33 cellular contexts compared by ENCODE assay signal in the genomic region with DNA sequence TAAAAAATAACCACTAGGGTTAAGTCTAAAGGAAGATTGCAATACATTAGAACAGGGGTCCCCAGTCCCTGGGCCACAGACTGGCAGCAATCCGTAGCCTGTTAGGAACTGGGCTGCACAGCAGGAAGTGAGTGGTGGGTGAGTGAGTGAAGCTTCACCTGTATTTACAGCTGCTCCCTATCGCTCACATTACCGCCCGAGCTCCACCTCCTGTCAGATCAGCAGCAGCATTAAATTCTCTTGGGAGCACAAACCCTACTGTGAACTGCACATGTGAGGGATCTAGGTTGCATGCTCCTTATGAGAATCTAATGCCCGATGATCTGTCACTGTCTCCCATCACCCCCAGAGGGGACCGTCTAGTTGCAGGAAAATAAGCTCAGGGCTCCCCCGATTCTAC. TPM values are rescaled to one million over a fixed set of nuclear protein-coding genes. Genes with fewer than 3 reads are reported as not detected.
"Had no signal": no experiment of that assay in that cellular context is flagged by ENCODE, and none has a peak within 500 bp of the region (broad histone marks: within the 10 kb centered on the region; RNA-seq: fewer than 3 reads in every experiment).

No MANE protein-coding gene starts in this region.

- ATAC-seq: activated naive CD8-positive, alpha-beta T cell treated with anti-CD3 and anti-CD28 coated beads, Interleukin-2, amount 50 U/mL, for 24 hours had no signal

- H3K4me1 Mint-ChIP-seq: activated CD4-positive, alpha-beta memory T cell treated with anti-CD3 and anti-CD28 coated beads, Interleukin-2, amount 10 ng/mL, durations not matched to agents 7 days and 5 days; activated naive CD4-positive, alpha-beta T cell treated with anti-CD3 and anti-CD28 coated beads, Interleukin-2, amount 10 ng/mL, durations not matched to agents 7 days and 5 days; activated naive CD8-positive, alpha-beta T cell treated with anti-CD3 and anti-CD28 coated beads, Interleukin-2, amount 50 U/mL, for 24 hours had no signal

- FAIRE-seq: RCC 7860 had no signal

- H3K27ac Mint-ChIP-seq: activated CD4-positive, alpha-beta memory T cell treated with anti-CD3 and anti-CD28 coated beads, Interleukin-2, amount 10 ng/mL, durations not matched to agents 7 days and 5 days; activated naive CD4-positive, alpha-beta T cell treated with anti-CD3 and anti-CD28 coated beads, Interleukin-2, amount 10 ng/mL, durations not matched to agents 7 days and 5 days; activated naive CD8-positive, alpha-beta T cell; activated naive CD8-positive, alpha-beta T cell treated with anti-CD3 and anti-CD28 coated beads, Interleukin-2, amount 50 U/mL, for 24 hours; IgD-negative memory B cell had no signal

- DNase-seq: activated CD4-positive, alpha-beta memory T cell treated with anti-CD3 and anti-CD28 coated beads, Interleukin-2, amount 10 ng/mL, durations not matched to agents 7 days and 5 days; activated CD4-positive, alpha-beta T cell treated with anti-CD3 and anti-CD28 coated beads for 1 hour; activated CD4-positive, alpha-beta T cell treated with anti-CD3 and anti-CD28 coated beads for 48 hours; activated CD4-positive, CD25-positive, alpha-beta regulatory T cell; activated effector memory CD4-positive, alpha-beta T cell treated with Interleukin-2 at 50 U/mL for 16 hours; activated naive CD4-positive, alpha-beta T cell treated with anti-CD3 and anti-CD28 coated beads, Interleukin-2, amount 10 ng/mL, durations not matched to agents 7 days and 5 days; activated naive CD8-positive, alpha-beta T cell treated with anti-CD3 and anti-CD28 coated beads, Interleukin-2, amount 50 U/mL, for 24 hours; activated T-cell treated with anti-CD3 and anti-CD28 coated beads, Interleukin-2, amount 50 U/mL, for 48 hours; aorta; brain microvascular endothelial cell; central memory CD4-positive, alpha-beta T cell; Kasumi-1; KBM-7; MM.1S; MV-4-11; NCI-H1092; NCI-H1436 treated with DMSO at 0.1 percent for 48 hours; NCI-H1694 treated with DMSO at 0.1 percent for 48 hours; NCI-H2029; NCI-H345; NCI-H524 treated with DMSO at 0.1 percent for 48 hours; NCI-H748 treated with DMSO at 0.1 percent for 48 hours; NK-92 treated with Interleukin-12 subunit alpha and Interleukin-12 subunit beta, amount 100 ng/mL, for 24 hours; PC-9; SIG-M5; SW 1271; T-helper 1 cell; T-helper 2 cell; T-helper 9 cell; WERI-Rb-1 had no signal

- H3K9me3 Mint-ChIP-seq: activated CD4-positive, alpha-beta memory T cell treated with anti-CD3 and anti-CD28 coated beads, Interleukin-2, amount 10 ng/mL, durations not matched to agents 7 days and 5 days; activated naive CD4-positive, alpha-beta T cell treated with anti-CD3 and anti-CD28 coated beads, Interleukin-2, amount 10 ng/mL, durations not matched to agents 7 days and 5 days; activated naive CD8-positive, alpha-beta T cell treated with anti-CD3 and anti-CD28 coated beads, Interleukin-2, amount 50 U/mL, for 24 hours had no signal

- H3K4me3 Mint-ChIP-seq: activated CD4-positive, alpha-beta memory T cell treated with anti-CD3 and anti-CD28 coated beads, Interleukin-2, amount 10 ng/mL, durations not matched to agents 7 days and 5 days; activated naive CD4-positive, alpha-beta T cell treated with anti-CD3 and anti-CD28 coated beads, Interleukin-2, amount 10 ng/mL, durations not matched to agents 7 days and 5 days; activated naive CD8-positive, alpha-beta T cell; activated naive CD8-positive, alpha-beta T cell treated with anti-CD3 and anti-CD28 coated beads, Interleukin-2, amount 50 U/mL, for 24 hours had no signal

- H3K27me3 Mint-ChIP-seq: activated naive CD4-positive, alpha-beta T cell treated with anti-CD3 and anti-CD28 coated beads, Interleukin-2, amount 10 ng/mL, durations not matched to agents 7 days and 5 days; activated naive CD8-positive, alpha-beta T cell; activated naive CD8-positive, alpha-beta T cell treated with anti-CD3 and anti-CD28 coated beads, Interleukin-2, amount 50 U/mL, for 24 hours had no signal

- H3K36me3 Mint-ChIP-seq: activated naive CD4-positive, alpha-beta T cell treated with anti-CD3 and anti-CD28 coated beads, Interleukin-2, amount 10 ng/mL, durations not matched to agents 7 days and 5 days; activated naive CD8-positive, alpha-beta T cell; IgD-negative memory B cell had no signal

RNA-seq across cellular contexts. Expression of gene ADGRD1, which starts 15.5 kb away (rescaled TPM):
- total RNA-seq: PC-9 had no signal
